Comparison of ENCODE assay signal across 12 cellular contexts in the genomic region with DNA sequence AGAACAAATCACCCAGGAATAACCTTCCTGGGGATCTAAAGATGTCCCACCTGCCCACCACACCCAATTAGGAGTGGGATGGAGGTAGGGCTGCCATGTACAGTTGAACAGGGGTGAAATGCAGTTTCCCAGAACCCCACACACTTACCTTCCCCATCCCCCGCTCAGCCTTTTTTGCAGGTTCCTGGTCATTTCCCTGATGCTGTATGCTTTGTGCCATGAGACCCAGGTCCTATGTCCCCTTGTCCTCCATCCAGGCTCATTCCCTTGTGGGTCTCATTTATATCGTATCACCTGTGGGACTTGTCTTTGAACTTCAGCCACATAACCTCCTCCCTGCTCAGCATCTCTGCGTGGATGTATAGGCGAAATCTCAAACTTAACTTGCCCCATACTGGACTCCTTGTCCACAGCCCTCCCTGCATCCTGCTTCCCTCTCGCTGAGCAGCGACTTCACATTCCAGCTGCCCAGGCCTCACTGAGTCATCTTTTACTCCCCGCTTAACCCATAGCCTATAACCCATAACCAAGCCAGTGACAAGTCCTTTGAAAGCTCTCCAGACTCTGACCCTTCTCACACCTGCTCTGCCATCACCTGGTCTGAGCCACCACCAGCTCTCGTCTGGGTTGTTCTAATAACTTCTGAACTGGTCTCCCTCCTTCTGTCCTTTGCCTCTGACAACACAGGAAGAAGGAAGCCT. TPM values are rescaled to one million over a fixed set of nuclear protein-coding genes. Genes with fewer than 3 reads are reported as not detected.
DNase-seq lines count a peak whose midpoint lies in the region; ATAC-seq and TF ChIP-seq lines count a peak whose summit lies in the region.
"Had no signal": no experiment of that assay in that cellular context is flagged by ENCODE, and none has a peak within 500 bp of the region (broad histone marks: within the 10 kb centered on the region; RNA-seq: fewer than 3 reads in every experiment).

No MANE protein-coding gene starts in this region.

- peak; percentile 40 for ATAC-seq in left colon
- ATAC-seq: left lobe of liver; stimulated activated naive CD8-positive, alpha-beta T cell treated with anti-CD3 and anti-CD28 coated beads, Interleukin-15, amount 100 ng/mL, for 72 hours had no signal

- intact Hi-C loops in left colon (cut with DNase I, micrococcal nuclease): no loop called here

- TF ChIP-seq CTCF in AG09309 (IDR thresholded peaks at IDR 0.05; ENCODE audit: control insufficient read depth, insufficient read depth, low read depth, low read length, missing control alignments) (no peak), astrocyte of the spinal cord (IDR thresholded peaks at IDR 0.05; ENCODE audit: low read depth, low read length) (no peak)

- H3K4me3 ChIP-seq in AG09309 (ENCODE audit: control insufficient read depth, low read depth, low read length) (no peak overlapping the region), astrocyte of the spinal cord (ENCODE audit: low read depth, low read length) (no peak overlapping the region)
- H3K4me3 ChIP-seq: skin epidermis had no signal

- DNase-seq in AG09309 (ENCODE audit: low read depth) (peak; percentile 4), HPDE6-E6E7 (ENCODE audit: extremely low spot score) (peak; percentile 60), astrocyte of the spinal cord (ENCODE audit: low read depth, low spot score) (peak; percentile 70), left colon (no peak), NCI-H187 treated with DMSO at 0.1 percent for 48 hours (lab: John Stamatoyannopoulos, UW) (no peak), NCI-H2081 treated with DMSO at 0.1 percent for 48 hours (lab: John Stamatoyannopoulos, UW) (no peak)
- no peak for DNase-seq in stimulated activated CD8-positive, alpha-beta memory T cell treated with anti-CD3 and anti-CD28 coated beads, Interleukin-4, amount 100 ng/mL, for 48 hours
- no peak for DNase-seq in activated CD4-positive, alpha-beta T cell treated with anti-CD3 and anti-CD28 coated beads for 48 hours
- DNase-seq: NCI-H774; stimulated activated naive CD8-positive, alpha-beta T cell treated with anti-CD3 and anti-CD28 coated beads, Interleukin-15, amount 100 ng/mL, for 72 hours had no signal

- in situ Hi-C loops in astrocyte of the spinal cord (cut with HindIII; ENCODE audit: low sequenced_read_pairs): no loop called here

RNA-seq across cellular contexts. Expression of a gene that starts 4.7 kb away (rescaled TPM):
- total RNA-seq in left colon: under 1 TPM; 0.09 to 0.39 TPM
- total RNA-seq: left lobe of liver had no signal

RNA-seq across cellular contexts. Expression of a gene that starts 33.8 kb away (rescaled TPM):
- total RNA-seq in left colon: 10 to 100 TPM; 44.6 to 48.6 TPM

Comparison
In these comparisons a context has a peak if more than half of its experiments do, and no peak if none do; other contexts are left out.
1. DNase-seq: peak in AG09309 (single experiment), HPDE6-E6E7 (single experiment) and astrocyte of the spinal cord (single experiment); none in left colon (0 of 2), NCI-H187 treated with DMSO at 0.1 percent for 48 hours (single experiment), stimulated activated CD8-positive, alpha-beta memory T cell treated with anti-CD3 and anti-CD28 coated beads, Interleukin-4, amount 100 ng/mL, for 48 hours (single experiment), NCI-H2081 treated with DMSO at 0.1 percent for 48 hours (single experiment) and activated CD4-positive, alpha-beta T cell treated with anti-CD3 and anti-CD28 coated beads for 48 hours (single experiment).